Comparison of ENCODE assay signal across 21 cellular contexts in the genomic region with DNA sequence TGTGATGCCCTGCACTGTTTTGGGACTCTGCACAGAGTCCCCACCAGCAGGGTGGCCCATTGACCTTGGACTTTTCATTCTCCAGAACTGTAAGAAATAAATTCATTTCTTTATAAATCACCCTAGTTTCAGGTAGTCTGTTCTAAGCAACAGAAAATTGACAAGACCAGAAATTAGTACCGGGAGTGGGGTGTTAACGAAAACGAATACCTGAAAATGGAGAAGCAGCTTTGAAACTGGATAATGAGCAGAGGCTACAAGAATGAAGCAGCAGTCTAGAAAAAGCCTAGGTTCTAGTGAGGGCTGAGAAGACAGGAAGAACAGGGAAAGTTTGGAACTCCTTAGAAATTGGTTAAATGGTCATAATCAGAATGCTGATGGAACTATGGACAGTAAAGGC. TPM values are rescaled to one million over a fixed set of nuclear protein-coding genes. Genes with fewer than 3 reads are reported as not detected.
DNase-seq lines count a peak whose midpoint lies in the region; ATAC-seq, FAIRE-seq and TF ChIP-seq lines count a peak whose summit lies in the region.
"Had no signal": no experiment of that assay in that cellular context is flagged by ENCODE, and none has a peak within 500 bp of the region (broad histone marks: within the 10 kb centered on the region; RNA-seq: fewer than 3 reads in every experiment).

No MANE protein-coding gene starts in this region.

- no peak for TF ChIP-seq POLR2A in K562 (conservative IDR thresholded peaks at IDR 0.05)

- no peak overlapping the region for H3K9ac ChIP-seq in K562 (ENCODE audit: insufficient read depth in 1 of 2, low read depth in 2 of 2, low read length in 2 of 2)
- no peak overlapping the region for H3K9ac ChIP-seq in mesenchymal stem cell (ENCODE audit: low read length)
- H3K9ac ChIP-seq: BLaER1 treated with 17β-estradiol and CSF1 and Interleukin-3, amounts not matched to agents 10 nM and 100 nM had no signal

- no peaks in the 10 kb centered on the region for H3K79me2 ChIP-seq in K562 (ENCODE audit: control insufficient read depth, insufficient read depth, low read length)

- WGBS in K562 (ENCODE audit: insufficient coverage, low coverage, missing lambda C conversion rate) = 0% methylated on average over 3 of the region's 3 CpGs
- whole genome bisulfite sequencing in mesenchymal stem cell = 96% methylated on average over 3 of the region's 3 CpGs

- no peak overlapping the region for H2BK5ac ChIP-seq in mesenchymal stem cell (ENCODE audit: low read depth, low read length, poor library complexity, severe bottlenecking)

- H3K79me1 ChIP-seq in mesenchymal stem cell (replicated peaks; ENCODE audit: low read length, poor library complexity, severe bottlenecking) = peaks cover 4% of the 10 kb centered on the region

- FAIRE-seq in K562 (lab: Jason Lieb, UNC) = no peak
- FAIRE-seq: G401.6, GM12891, H54, HTR-8/SVneo had no signal

- CTCF ChIA-PET in HEK293 (lab: Yijun Ruan, JAX) = interaction anchor here (0.7 to 1.8 kb wide), 3 partner anchors 20 to 278 kb away, joined by 3 to 5 read pairs (median 4); no protein-coding TSS in a partner anchor
- CTCF ChIA-PET in K562 (lab: Yijun Ruan, JAX; ENCODE audit: low intra/inter-chr PET ratio) = no interaction called here
- CTCF ChIA-PET in WTC11 (lab: Charles Lee) = no interaction called here

- H3K4me3 Mint-ChIP-seq in WTC11 = no peak overlapping the region
- H3K4me3 Mint-ChIP-seq: GM23338 had no signal

- H3K36me3 Mint-ChIP-seq in WTC11 = peaks cover 28% of the 10 kb centered on the region

- intact Hi-C loops in K562 (cut with micrococcal nuclease) = no loop called here

- no peak overlapping the region for H3K4ac ChIP-seq in mesenchymal stem cell (ENCODE audit: low read depth in 1 of 2, low read length in 2 of 2)

- peaks cover 30% of the 10 kb centered on the region for H3K9me3 Mint-ChIP-seq in WTC11

- POLR2A ChIA-PET in HEK293 (lab: Yijun Ruan, JAX) = interaction anchor here (0.6 to 1.2 kb wide), 2 partner anchors 24 to 215 kb away, joined by 4 read pairs; partner anchors contain the start of gene YTHDC2
- POLR2A ChIA-PET in K562 (lab: Yijun Ruan, JAX) = interaction anchor here (0.6 kb wide), 1 partner anchor 16 kb away, joined by 3 read pairs; no protein-coding TSS in a partner anchor
- POLR2A ChIA-PET in WTC11 (lab: Charles Lee) = no interaction called here

- H3K4me1 ChIP-seq in HEK293 (ENCODE audit: control insufficient read depth, insufficient read depth, low read length) = peaks cover 15% of the 10 kb centered on the region
- H3K4me1 ChIP-seq in RWPE2 (ENCODE audit: insufficient read depth, poor library complexity, severe bottlenecking) = peaks cover 12% of the 10 kb centered on the region
- H3K4me1 ChIP-seq in K562 (replicated peaks in 1 of 2; ENCODE audit: control insufficient read depth in 2 of 2, insufficient read depth in 2 of 2, low read length in 2 of 2) = peaks cover 0 to 12% of the 10 kb centered on the region in 2 experiments; a peak in 2 of 5 replicates
- H3K4me1 ChIP-seq in mesenchymal stem cell (ENCODE audit: control insufficient read depth, insufficient read depth, low read depth, low read length) = peaks cover 5% of the 10 kb centered on the region

- no peak overlapping the region for H2BK120ac ChIP-seq in mesenchymal stem cell (ENCODE audit: low read depth, low read length)

- H4K8ac ChIP-seq in mesenchymal stem cell (ENCODE audit: low read length) = no peak overlapping the region

- H3K4me1 Mint-ChIP-seq in WTC11 = peaks cover 16% of the 10 kb centered on the region

- DNase-seq in RWPE2 (ENCODE audit: low spot score) = no peak
- no peak for DNase-seq in K562 (ENCODE audit: extremely low read depth in 1 of 4, low spot score in 3 of 4)
- DNase-seq in mesenchymal stem cell = no peak
- no peak for DNase-seq in WTC11 (ENCODE audit: low spot score)
- no peak for DNase-seq in coronary artery (ENCODE audit: low spot score)
- no peak for DNase-seq in DMS 273 treated with DMSO at 0.1 percent for 48 hours (lab: John Stamatoyannopoulos, UW)
- no peak for DNase-seq in NOMO-1 (lab: John Stamatoyannopoulos, UW; ENCODE audit: unreplicated experiment in 2 of 2)
- DNase-seq: 8988T; CD4-positive, CD25-positive, alpha-beta regulatory T cell; CD8-positive, alpha-beta memory T cell; COR-L47; HFFc6 had no signal

- H2AFZ ChIP-seq in K562 (ENCODE audit: low read depth, low read length) = no peak overlapping the region
- H2AFZ ChIP-seq in mesenchymal stem cell (ENCODE audit: low read depth, low read length) = no peak overlapping the region
- H2AFZ ChIP-seq: GM23338 had no signal

- no peaks in the 10 kb centered on the region for H3K9me3 ChIP-seq in HEK293 (ENCODE audit: control insufficient read depth, insufficient read depth, low read depth, low read length)
- no peaks in the 10 kb centered on the region for H3K9me3 ChIP-seq in RWPE2 (ENCODE audit: severe bottlenecking)
- H3K9me3 ChIP-seq in K562 (replicated peaks; ENCODE audit: control insufficient read depth, insufficient read depth, low read depth, low read length) = peaks cover 3% of the 10 kb centered on the region
- peaks cover 15% of the 10 kb centered on the region for H3K9me3 ChIP-seq in mesenchymal stem cell (ENCODE audit: control insufficient read depth, low read length)

- no peak overlapping the region for H3K27ac ChIP-seq in HEK293 (ENCODE audit: extremely low read depth, low read depth, low read length)
- H3K27ac ChIP-seq in RWPE2 (ENCODE audit: poor library complexity, severe bottlenecking) = peak overlapping the region; percentile 58
- no peak overlapping the region for H3K27ac ChIP-seq in K562 (ENCODE audit: extremely low read depth, low read depth, low read length)
- no peak overlapping the region for H3K27ac ChIP-seq in mesenchymal stem cell (ENCODE audit: low read length, poor library complexity, severe bottlenecking)
- no peak overlapping the region for H3K27ac ChIP-seq in coronary artery
- H3K27ac ChIP-seq: BLaER1 treated with 17β-estradiol and CSF1 and Interleukin-3, amounts not matched to agents 10 nM and 100 nM had no signal

- H4K91ac ChIP-seq in mesenchymal stem cell (ENCODE audit: low read length) = no peak overlapping the region

- TF ChIP-seq EP300 in K562 (IDR thresholded peaks at IDR 0.05; ENCODE audit: low read length) = no peak

- no peaks in the 10 kb centered on the region for H4K20me1 ChIP-seq in K562 (replicated peaks; ENCODE audit: control insufficient read depth, insufficient read depth, low read length)

- no peaks in the 10 kb centered on the region for H3K9me1 ChIP-seq in K562 (ENCODE audit: control insufficient read depth, insufficient read depth, low read length)

- no peak overlapping the region for H3K14ac ChIP-seq in mesenchymal stem cell (ENCODE audit: low read length in 2 of 2)

- peak overlapping the region; percentile 83 for H2BK15ac ChIP-seq in mesenchymal stem cell (ENCODE audit: low read depth, poor library complexity, severe bottlenecking)

- in situ Hi-C loops in K562 (cut with MboI) = no loop called here

- peak overlapping the region in 1 of 2 experiments; percentile 21 for H2BK12ac ChIP-seq in mesenchymal stem cell (ENCODE audit: low read length in 2 of 2)

- H3K23ac ChIP-seq in mesenchymal stem cell (ENCODE audit: low read length in 2 of 2) = no peak overlapping the region

- no TSS peak for BruUV-seq in K562 (replicated peaks; lab: Mats Ljungman, UMichigan)

- H3K4me2 ChIP-seq in K562 (ENCODE audit: insufficient read depth, low read length) = no peak overlapping the region
- no peak overlapping the region for H3K4me2 ChIP-seq in mesenchymal stem cell (ENCODE audit: low read length, poor library complexity, severe bottlenecking)
- H3K4me2 ChIP-seq: GM23338 had no signal

- TF ChIP-seq RAD21 in K562 (CRISPR knock-in tag; conservative IDR thresholded peaks at IDR 0.05 in 1 of 2, IDR thresholded peaks at IDR 0.05 in 1 of 2) = no peak

- H3K4me3 ChIP-seq in HEK293 (ENCODE audit: low read depth, low read length) (no peak overlapping the region), RWPE2 (ENCODE audit: severe bottlenecking) (no peak overlapping the region), K562 (no peak overlapping the region), mesenchymal stem cell (ENCODE audit: insufficient read depth in 1 of 2, low read depth in 1 of 2, low read length in 2 of 2) (peak overlapping the region in 1 of 2 experiments; percentile 9), coronary artery (no peak overlapping the region)
- H3K4me3 ChIP-seq: GM23338 had no signal

- ATAC-seq in RWPE2 (ENCODE audit: low read depth) (no peak), K562 (no peak), WTC11 (no peak)
- ATAC-seq: GM23338 had no signal

- no peaks in the 10 kb centered on the region for H3K27me3 ChIP-seq in RWPE2 (ENCODE audit: insufficient read depth, poor library complexity, severe bottlenecking)
- H3K27me3 ChIP-seq in K562 (ENCODE audit: control insufficient read depth in 2 of 2, insufficient read depth in 2 of 2, low read length in 2 of 2) = peaks cover 5 to 24% of the 10 kb centered on the region in 2 experiments; a peak in 3 of 5 replicates
- no peaks in the 10 kb centered on the region for H3K27me3 ChIP-seq in mesenchymal stem cell (ENCODE audit: control insufficient read depth in 1 of 2, insufficient read depth in 1 of 2, low read length in 2 of 2)

- no peak for TF ChIP-seq CTCF in HEK293 (tag by site-specific recombination; IDR thresholded peaks at IDR 0.05)
- TF ChIP-seq CTCF in RWPE2 (IDR thresholded peaks at IDR 0.05; ENCODE audit: poor library complexity, severe bottlenecking) = no peak
- no peak for TF ChIP-seq CTCF in K562 (IDR thresholded peaks at IDR 0.05 in 2 of 3, conservative IDR thresholded peaks at IDR 0.05 in 1 of 3; ENCODE audit: insufficient read depth in 2 of 3, low read depth in 1 of 3, low read length in 3 of 3)
- TF ChIP-seq CTCF in WTC11 (IDR thresholded peaks at IDR 0.05) = no peak
- no peak for TF ChIP-seq CTCF in coronary artery (IDR thresholded peaks at IDR 0.05)

- H3K27me3 Mint-ChIP-seq in WTC11 (ENCODE audit: low read depth) = peaks cover 60% of the 10 kb centered on the region

- H3K27ac Mint-ChIP-seq in WTC11 = no peak overlapping the region
- H3K27ac Mint-ChIP-seq: CD4-positive, CD25-positive, alpha-beta regulatory T cell; CD8-positive, alpha-beta memory T cell; GM23338 had no signal

- H3K36me3 ChIP-seq in HEK293 (ENCODE audit: control insufficient read depth in 2 of 2, insufficient read depth in 1 of 2, low read length in 2 of 2) (no peaks in the 10 kb centered on the region), RWPE2 (ENCODE audit: low read depth) (no peaks in the 10 kb centered on the region), K562 (ENCODE audit: control insufficient read depth, insufficient read depth, low read length) (no peaks in the 10 kb centered on the region), mesenchymal stem cell (ENCODE audit: control insufficient read depth in 1 of 2, insufficient read depth in 2 of 2, low read depth in 1 of 2, low read length in 2 of 2) (no peaks in the 10 kb centered on the region)

- peak overlapping the region; percentile 63 for H2AK5ac ChIP-seq in mesenchymal stem cell (ENCODE audit: low read length, severe bottlenecking)

- no peak overlapping the region for H3K18ac ChIP-seq in mesenchymal stem cell (ENCODE audit: low read depth in 1 of 2, low read length in 2 of 2)

RNA-seq across cellular contexts. Expression of gene MCC, which starts 2.1 kb away (rescaled TPM):
- 0.05 TPM in 1 of 2 replicates, not detected in the other for total RNA-seq in K562 (2011; cell fraction: chromatin; rRNA removed; ENCODE audit: low replicate concordance)
- total RNA-seq in K562 (2011; cell fraction: nucleolus; rRNA removed) = 0.13 TPM in 1 of 2 replicates, not detected in the other
- 0.15 TPM in 1 of 2 replicates, not detected in the other for total RNA-seq in K562 (2011; cell fraction: nucleoplasm; rRNA removed)
- total RNA-seq in K562 (2014; rRNA removed) (0.04 TPM in 1 of 2 replicates, not detected in the other), K562 (2014; rRNA removed; fragmentation: Illumina TruSeq; extraction: Trizol) (0.04 and 0.06 TPM in 2 replicates), K562 (2015; rRNA removed; fragmentation: Illumina TruSeq; extraction: Trizol) (0.04 TPM in 1 of 2 replicates, not detected in the other), K562 (2021) (0.07 and 0.18 TPM in 2 replicates), WTC11 (2021) (15.4 to 23.5 TPM (median 17.2 TPM) in 3 replicates)
- polyA plus RNA-seq in K562 (2011; rRNA removed) (0.01 and 0.06 TPM in 2 replicates), K562 (2014; fragmentation: Illumina TruSeq; extraction: Trizol) (0.03 and 0.07 TPM in 2 replicates), K562 (2014; fragmentation: Nextera tagmentation; extraction: Ambion mirVana) (under 1 TPM; 0.06 to 0.24 TPM), K562 (2014; rRNA removed) (0.04 and 0.05 TPM in 2 replicates)
- under 0.01 and 0.03 TPM in 2 replicates for polyA plus RNA-seq in K562 (2011; cell fraction: cytosol; rRNA removed)
- polyA plus RNA-seq in K562 (2011; cell fraction: nucleus; rRNA removed) = not detected in 2 replicates
- polyA plus RNA-seq in K562 (2012) = 0.08 and 0.11 TPM in 2 replicates
- 0.03 and 0.04 TPM in 2 replicates for polyA minus RNA-seq in K562 (2011; rRNA and poly(A)+ RNA removed)
- polyA minus RNA-seq in K562 (2011; cell fraction: cytosol; rRNA and poly(A)+ RNA removed) = not detected in 2 replicates
- 0.27 TPM in 1 of 2 replicates, not detected in the other for polyA minus RNA-seq in K562 (2011; cell fraction: nucleus; rRNA and poly(A)+ RNA removed)
- polyA plus RNA-seq in mesenchymal stem cell (2013, experiment 1 of 2) = 12.1 TPM
- 11.9 TPM for polyA plus RNA-seq in mesenchymal stem cell (2013, experiment 2 of 2)

RNA-seq across cellular contexts. Expression of gene YTHDC2, which starts 23.2 kb away (rescaled TPM):
- total RNA-seq in K562 (2011; cell fraction: chromatin; rRNA removed; ENCODE audit: low replicate concordance) = 23.4 and 114 TPM in 2 replicates
- 17.3 and 19.3 TPM in 2 replicates for total RNA-seq in K562 (2011; cell fraction: nucleolus; rRNA removed)
- total RNA-seq in K562 (2011; cell fraction: nucleoplasm; rRNA removed) = 26.2 and 27.1 TPM in 2 replicates
- total RNA-seq in K562 (2014; rRNA removed) (14.5 and 18.4 TPM in 2 replicates), K562 (2014; rRNA removed; fragmentation: Illumina TruSeq; extraction: Trizol) (21.3 and 21.6 TPM in 2 replicates), K562 (2015; rRNA removed; fragmentation: Illumina TruSeq; extraction: Trizol) (17.0 and 17.9 TPM in 2 replicates), K562 (2021) (20.0 and 20.3 TPM in 2 replicates), WTC11 (2021) (17.6 to 21.6 TPM (median 19.9 TPM) in 3 replicates)
- polyA plus RNA-seq in K562 (2011; rRNA removed) (11.7 and 15.6 TPM in 2 replicates), K562 (2014; fragmentation: Illumina TruSeq; extraction: Trizol) (15.2 and 15.9 TPM in 2 replicates), K562 (2014; fragmentation: Nextera tagmentation; extraction: Ambion mirVana) (1 to 10 TPM; 2.7 to 5.1 TPM), K562 (2014; rRNA removed) (14.0 and 16.0 TPM in 2 replicates)
- polyA plus RNA-seq in K562 (2011; cell fraction: cytosol; rRNA removed) = 2.5 and 4.2 TPM in 2 replicates
- polyA plus RNA-seq in K562 (2011; cell fraction: nucleus; rRNA removed) = 16.5 and 18.9 TPM in 2 replicates
- polyA plus RNA-seq in K562 (2012) = 9.9 and 10.4 TPM in 2 replicates
- 39.6 and 52.6 TPM in 2 replicates for polyA minus RNA-seq in K562 (2011; rRNA and poly(A)+ RNA removed)
- polyA minus RNA-seq in K562 (2011; cell fraction: cytosol; rRNA and poly(A)+ RNA removed) = 9.2 and 9.6 TPM in 2 replicates
- polyA minus RNA-seq in K562 (2011; cell fraction: nucleus; rRNA and poly(A)+ RNA removed) = 43.6 and 46.3 TPM in 2 replicates
- 7.8 TPM for polyA plus RNA-seq in mesenchymal stem cell (2013, experiment 1 of 2)
- polyA plus RNA-seq in mesenchymal stem cell (2013, experiment 2 of 2) = 7.7 TPM

RNA-seq across cellular contexts. Expression of gene TSSK1B, which starts 55.5 kb away (rescaled TPM):
- total RNA-seq in K562 (2011; cell fraction: chromatin; rRNA removed; ENCODE audit: low replicate concordance) = not detected in 2 replicates
- total RNA-seq in K562 (2011; cell fraction: nucleolus; rRNA removed) = not detected in 2 replicates
- not detected in 2 replicates for total RNA-seq in K562 (2011; cell fraction: nucleoplasm; rRNA removed)
- not detected in 2 replicates for total RNA-seq in K562 (2014; rRNA removed)
- not detected in 2 replicates for total RNA-seq in K562 (2014; rRNA removed; fragmentation: Illumina TruSeq; extraction: Trizol)
- not detected in 2 replicates for total RNA-seq in K562 (2015; rRNA removed; fragmentation: Illumina TruSeq; extraction: Trizol)
- not detected in 2 replicates for total RNA-seq in K562 (2021)
- not detected in 2 replicates for polyA plus RNA-seq in K562 (2011; rRNA removed)
- not detected in 2 replicates for polyA plus RNA-seq in K562 (2011; cell fraction: cytosol; rRNA removed)
- polyA plus RNA-seq in K562 (2011; cell fraction: nucleus; rRNA removed) = not detected in 2 replicates
- polyA plus RNA-seq in K562 (2012) = not detected in 2 replicates
- polyA plus RNA-seq in K562 (2014; fragmentation: Illumina TruSeq; extraction: Trizol) = not detected in 2 replicates
- polyA plus RNA-seq in K562 (2014; fragmentation: Nextera tagmentation; extraction: Ambion mirVana) = not detected
- not detected in 2 replicates for polyA plus RNA-seq in K562 (2014; rRNA removed)
- not detected in 2 replicates for polyA minus RNA-seq in K562 (2011; rRNA and poly(A)+ RNA removed)
- not detected in 2 replicates for polyA minus RNA-seq in K562 (2011; cell fraction: cytosol; rRNA and poly(A)+ RNA removed)
- not detected in 2 replicates for polyA minus RNA-seq in K562 (2011; cell fraction: nucleus; rRNA and poly(A)+ RNA removed)
- polyA plus RNA-seq in mesenchymal stem cell (2013, experiment 1 of 2) = not detected
- polyA plus RNA-seq in mesenchymal stem cell (2013, experiment 2 of 2) = not detected
- not detected in 3 replicates for total RNA-seq in WTC11 (2021)
- total RNA-seq: A673; CD4-positive, CD25-positive, alpha-beta regulatory T cell; CD8-positive, alpha-beta memory T cell; HFFc6 had no signal
- polyA plus RNA-seq: AG04450; CD4-positive, CD25-positive, alpha-beta regulatory T cell; CD8-positive, alpha-beta memory T cell; GM23338 had no signal

Comparison
In these comparisons a context has a peak if more than half of its experiments do, and no peak if none do; other contexts are left out.
1. RNA of gene MCC, which starts 2.1 kb away (total RNA-seq): 15.4 to 23.5 TPM in WTC11; 0.04 to 0.18 TPM in K562; every median in the first group is over 10 times any median in the second.
2. Of the 44 proteins assayed by ChIP-seq in both K562 and HEK293: peak only in K562: TRIM28; only in HEK293: SETDB1; in both: ZNF707; in neither: 41.